Comparison of ENCODE assay signal across 11 cellular contexts in the genomic region with DNA sequence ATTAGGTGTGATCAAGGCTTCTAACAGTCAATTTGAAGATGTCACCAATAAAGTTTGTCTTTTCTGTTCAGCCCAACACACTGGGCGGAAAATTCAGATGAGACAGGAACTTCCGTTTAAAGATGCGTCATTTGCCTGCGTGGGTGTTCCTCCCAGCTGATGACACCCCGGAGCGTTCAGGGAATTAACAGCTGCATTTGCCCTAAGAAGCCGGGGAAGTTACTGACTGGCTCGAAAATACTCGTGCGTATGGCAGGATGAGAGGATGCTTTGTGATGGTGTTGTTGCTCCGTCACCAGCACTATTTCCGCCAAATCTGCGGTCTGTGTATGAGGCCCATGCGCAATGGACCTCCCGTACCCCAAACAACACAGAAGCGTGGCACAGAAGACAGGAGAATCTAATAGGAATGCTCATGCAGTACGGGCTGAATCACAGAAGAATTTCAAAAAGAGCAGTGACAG. TPM values are rescaled to one million over a fixed set of nuclear protein-coding genes. Genes with fewer than 3 reads are reported as not detected.
DNase-seq lines count a peak whose midpoint lies in the region; ATAC-seq, FAIRE-seq and TF ChIP-seq lines count a peak whose summit lies in the region.
"Had no signal": no experiment of that assay in that cellular context is flagged by ENCODE, and none has a peak within 500 bp of the region (broad histone marks: within the 10 kb centered on the region; RNA-seq: fewer than 3 reads in every experiment).

No MANE protein-coding gene starts in this region.

- peak; percentile 68 for DNase-seq in H54 (ENCODE audit: insufficient read length, low spot score)
- peak; percentile 95 for DNase-seq in RKO (ENCODE audit: low spot score)
- DNase-seq in epithelial cell of esophagus (ENCODE audit: low read depth) = peak; percentile 24
- no peak for DNase-seq in sciatic nerve (ENCODE audit: low spot score)
- DNase-seq in SIG-M5 (lab: John Stamatoyannopoulos, UW) = no peak
- no peak for DNase-seq in sigmoid colon
- DNase-seq: activated CD4-positive, CD25-positive, alpha-beta regulatory T cell treated with anti-CD3 and anti-CD28 coated beads, Interleukin-2, amount 50 U/mL, for 72 hours; NCI-H510A; stimulated activated CD8-positive, alpha-beta memory T cell treated with anti-CD3 and anti-CD28 coated beads, Interleukin-4, amount 100 ng/mL, for 48 hours had no signal

- TF ChIP-seq POLR2A in H54 (IDR thresholded peaks at IDR 0.05; ENCODE audit: low read depth, low read length) (no peak), sigmoid colon (IDR thresholded peaks at IDR 0.05) (no peak)

- TF ChIP-seq EP300 in sigmoid colon (IDR thresholded peaks at IDR 0.05) = no peak

- ATAC-seq in sciatic nerve (peak; percentile 91), GM19455 (IDR thresholded peaks at IDR 0.05; ENCODE audit: unreplicated experiment) (no peak)

- no peak overlapping the region for H3K27ac ChIP-seq in sigmoid colon

- peaks cover 0 to 4% (median 0%) of the 10 kb centered on the region in 3 donors for H3K27me3 ChIP-seq in sigmoid colon

- no peaks in the 10 kb centered on the region for H3K36me3 ChIP-seq in sigmoid colon

- H3K4me3 ChIP-seq in epithelial cell of esophagus (ENCODE audit: low read length) (no peak overlapping the region), sigmoid colon (no peak overlapping the region)

- no peak for FAIRE-seq in H54 (lab: Jason Lieb, UNC)

- no peaks in the 10 kb centered on the region for H3K4me1 ChIP-seq in sigmoid colon

- intact Hi-C loops in sciatic nerve (cut with DNase I) = no loop called here
- intact Hi-C loops in sigmoid colon (cut with DNase I) = no loop called here

- no peak for TF ChIP-seq CTCF in epithelial cell of esophagus (IDR thresholded peaks at IDR 0.05; ENCODE audit: insufficient read depth, low read depth, low read length, missing control alignments)
- no peak for TF ChIP-seq CTCF in sigmoid colon (IDR thresholded peaks at IDR 0.05)

- H3K9me3 ChIP-seq in sigmoid colon = no peaks in the 10 kb centered on the region

- WGBS in sigmoid colon, 2 donors = 80 to 81% methylated on average over 17 of the region's 17 CpGs

RNA-seq across cellular contexts. Expression of a gene that starts 11.9 kb away (rescaled TPM):
- total RNA-seq in sciatic nerve = not detected
- not detected for total RNA-seq in sigmoid colon
- polyA plus RNA-seq in sigmoid colon = not detected
- total RNA-seq: posterior vena cava had no signal

RNA-seq across cellular contexts. Expression of a gene that starts 12.6 kb away (rescaled TPM):
- total RNA-seq in sciatic nerve = 440 TPM
- 1 to 10 TPM in 3 of 4 donors, under 1 TPM in 1; 0.16 to 9.6 (median 5.4) TPM for total RNA-seq in sigmoid colon
- 1 to 10 TPM in 2 of 3 donors, under 1 TPM in 1; 0.69 to 4.2 (median 4.1) TPM for polyA plus RNA-seq in sigmoid colon

Comparison
In these comparisons a context has a peak if more than half of its experiments do, and no peak if none do; other contexts are left out.
1. DNase-seq: peak in H54 (single experiment), RKO (single experiment) and epithelial cell of esophagus (single experiment); none in sciatic nerve (single experiment), SIG-M5 (single experiment) and sigmoid colon (single experiment).
2. RNA of a gene that starts 12.6 kb away (total RNA-seq): 440 TPM in sciatic nerve (single experiment); 0.16 to 9.6 TPM in sigmoid colon; every median in the first group is over 10 times any median in the second.